ENCODE assay signal across 8 cellular contexts in genomic region chr16:24041834-24042631, GRCh38.
A peak's percentile ranks its signal among the peaks of the same experiment; 100 is the strongest.
DNase-seq lines count a peak whose midpoint lies in the region; ATAC-seq lines count a peak whose summit lies in the region.

No MANE protein-coding gene starts in this region.

- peak; percentile 82 for DNase-seq in ELF-1 (ENCODE audit: low read depth, low spot score)
- peak; percentile 52 for DNase-seq in NCI-H510A treated with DMSO at 0.1 percent for 48 hours (lab: John Stamatoyannopoulos, UW)
- peak; percentile 80 for DNase-seq in activated CD4-positive, alpha-beta T cell treated with anti-CD3 and anti-CD28 coated beads, Interleukin-2, amount 10 ng/mL, durations not matched to agents 7 days and 5 days
- peak; percentile 82 for DNase-seq in ecto neural progenitor cell (ENCODE audit: low spot score)
- DNase-seq in memory B cell (ENCODE audit: low spot score in 2 of 2) = peak; percentile 65 to 70
- peak; percentile 68 to 74 for DNase-seq in stimulated activated CD8-positive, alpha-beta memory T cell treated with anti-CD3 and anti-CD28 coated beads, Interleukin-15, amount 100 ng/mL, for 48 hours (ENCODE audit: low read depth in 2 of 2)

- peaks cover 8% of the 10 kb centered on the region for H3K36me3 Mint-ChIP-seq in activated CD4-positive, alpha-beta T cell treated with anti-CD3 and anti-CD28 coated beads, Interleukin-2, amount 10 ng/mL, durations not matched to agents 7 days and 5 days (ENCODE audit: low read depth)
- H3K36me3 Mint-ChIP-seq in memory B cell = peaks cover 23% of the 10 kb centered on the region

- no peak overlapping the region for H3K4me3 Mint-ChIP-seq in activated CD4-positive, alpha-beta T cell treated with anti-CD3 and anti-CD28 coated beads, Interleukin-2, amount 10 ng/mL, durations not matched to agents 7 days and 5 days
- H3K4me3 Mint-ChIP-seq in memory B cell = no peak overlapping the region

- H3K9me3 Mint-ChIP-seq in activated CD4-positive, alpha-beta T cell treated with anti-CD3 and anti-CD28 coated beads, Interleukin-2, amount 10 ng/mL, durations not matched to agents 7 days and 5 days = no peaks in the 10 kb centered on the region
- H3K9me3 Mint-ChIP-seq in memory B cell = no peaks in the 10 kb centered on the region

- POLR2A ChIA-PET in activated CD4-positive, alpha-beta T cell treated with anti-CD3 and anti-CD28 coated beads, Interleukin-2, amount 10 ng/mL, durations not matched to agents 7 days and 5 days (lab: Charles Lee) = interaction anchor here (0.6 kb wide), 1 partner anchor 349 kb away, joined by 3 read pairs; no protein-coding TSS in a partner anchor

- no peak overlapping the region for H3K27ac Mint-ChIP-seq in activated CD4-positive, alpha-beta T cell treated with anti-CD3 and anti-CD28 coated beads, Interleukin-2, amount 10 ng/mL, durations not matched to agents 7 days and 5 days
- H3K27ac Mint-ChIP-seq in memory B cell = no peak overlapping the region

- H3K4me1 Mint-ChIP-seq in activated CD4-positive, alpha-beta T cell treated with anti-CD3 and anti-CD28 coated beads, Interleukin-2, amount 10 ng/mL, durations not matched to agents 7 days and 5 days = peaks cover 6% of the 10 kb centered on the region
- H3K4me1 Mint-ChIP-seq in memory B cell = peaks cover 15% of the 10 kb centered on the region

- peak; percentile 62 for ATAC-seq in HG02798 (IDR thresholded peaks at IDR 0.05; ENCODE audit: poor library complexity, unreplicated experiment)
- peak; percentile 87 for ATAC-seq in memory B cell (ENCODE audit: low read depth)
- ATAC-seq in HG02970 (IDR thresholded peaks at IDR 0.05; ENCODE audit: low FRiP score, unreplicated experiment) = no peak

- CTCF ChIA-PET in activated CD4-positive, alpha-beta T cell treated with anti-CD3 and anti-CD28 coated beads, Interleukin-2, amount 10 ng/mL, durations not matched to agents 7 days and 5 days (lab: Charles Lee) = interaction anchor here (0.7 to 1.8 kb wide), 4 partner anchors 12 to 463 kb away, joined by 3 to 9 read pairs (median 6); no protein-coding TSS in a partner anchor

- no peaks in the 10 kb centered on the region for H3K27me3 Mint-ChIP-seq in activated CD4-positive, alpha-beta T cell treated with anti-CD3 and anti-CD28 coated beads, Interleukin-2, amount 10 ng/mL, durations not matched to agents 7 days and 5 days
- no peaks in the 10 kb centered on the region for H3K27me3 Mint-ChIP-seq in memory B cell
